In genomic region chr17:81189670-81190530, GRCh38 we compare ENCODE assay signal across 9 cellular contexts. TPM values are rescaled to one million over a fixed set of nuclear protein-coding genes. Genes with fewer than 3 reads are reported as not detected.
DNase-seq lines count a peak whose midpoint lies in the region; ATAC-seq, FAIRE-seq and TF ChIP-seq lines count a peak whose summit lies in the region.
"Had no signal": no experiment of that assay in that cellular context is flagged by ENCODE, and none has a peak within 500 bp of the region (broad histone marks: within the 10 kb centered on the region; RNA-seq: fewer than 3 reads in every experiment).

No MANE protein-coding gene starts in this region.

- TF ChIP-seq POLR2A in uterus (IDR thresholded peaks at IDR 0.05): no peak

- no peak overlapping the region for H3K9ac ChIP-seq in kidney (ENCODE audit: low read length in 2 of 2)

- no peak for FAIRE-seq in kidney (lab: Jason Lieb, UNC)

- TF ChIP-seq CTCF in BE2C (IDR thresholded peaks at IDR 0.05; ENCODE audit: low read depth, low read length) (0 out of 2 replicates have a peak, but pooled peaks have one; percentile 9), RWPE1 (conservative IDR thresholded peaks at IDR 0.05; ENCODE audit: low read depth) (no peak), kidney (IDR thresholded peaks at IDR 0.05; ENCODE audit: borderline replicate concordance, extremely low read depth, insufficient read depth) (peak; percentile 9), uterus (IDR thresholded peaks at IDR 0.05) (no peak)

- CTCF ChIA-PET in RWPE1 (lab: Yijun Ruan, JAX): interaction anchor here (0.6 to 0.9 kb wide), 2 partner anchors 11 to 72 kb away, joined by 3 to 4 read pairs; no protein-coding TSS in a partner anchor

- DNase-seq in BE2C: no peak
- DNase-seq in RWPE1 (ENCODE audit: low spot score): no peak
- no peak for DNase-seq in kidney
- DNase-seq in NCI-H748 (lab: John Stamatoyannopoulos, UW; ENCODE audit: unreplicated experiment): no peak
- no peak for DNase-seq in uterus
- DNase-seq: Calu3; NCI-H524 treated with DMSO at 0.1 percent for 48 hours; stimulated activated CD4-positive, alpha-beta T cell treated with anti-CD3 and anti-CD28 coated beads, Interleukin-4, amount 100 ng/mL, for 24 hours had no signal

- no peaks in the 10 kb centered on the region for H3K9me3 ChIP-seq in BE2C
- H3K9me3 ChIP-seq in kidney (ENCODE audit: control insufficient read depth in 1 of 2, low read length in 2 of 2): no peaks in the 10 kb centered on the region
- no peaks in the 10 kb centered on the region for H3K9me3 ChIP-seq in uterus

- peaks cover 10% of the 10 kb centered on the region for H3K36me3 ChIP-seq in BE2C
- H3K36me3 ChIP-seq in kidney (ENCODE audit: control insufficient read depth in 1 of 2, insufficient read depth in 2 of 2, low read length in 2 of 2): no peaks in the 10 kb centered on the region
- H3K36me3 ChIP-seq in uterus: no peaks in the 10 kb centered on the region

- intact Hi-C loops in kidney (cut with DNase I): no loop called here
- intact Hi-C loops in uterus (cut with DNase I; ENCODE audit: low total_unique reads): no loop called here

- H3K4me3 ChIP-seq in BE2C (ENCODE audit: low read depth, low read length): no peak overlapping the region
- H3K4me3 ChIP-seq in kidney (ENCODE audit: low read length in 2 of 2): no peak overlapping the region
- H3K4me3 ChIP-seq in uterus: no peak overlapping the region

- H3K27ac ChIP-seq in RWPE1 (0 out of 2 replicates have a peak overlapping the region, but pooled peaks have one; percentile 7), kidney (ENCODE audit: low read depth in 2 of 2, low read length in 2 of 2) (no peak overlapping the region), uterus (no peak overlapping the region)

- no peaks in the 10 kb centered on the region for H3K27me3 ChIP-seq in BE2C
- no peaks in the 10 kb centered on the region for H3K27me3 ChIP-seq in uterus

- peaks cover 13% of the 10 kb centered on the region for H3K4me1 ChIP-seq in BE2C
- H3K4me1 ChIP-seq in kidney (ENCODE audit: control insufficient read depth in 1 of 2, insufficient read depth in 1 of 2, low read depth in 1 of 2, low read length in 2 of 2): no peaks in the 10 kb centered on the region
- H3K4me1 ChIP-seq in uterus: no peaks in the 10 kb centered on the region

- ATAC-seq in GM21825 (IDR thresholded peaks at IDR 0.05; ENCODE audit: unreplicated experiment): no peak

- POLR2A ChIA-PET in RWPE1 (lab: Yijun Ruan, JAX; ENCODE audit: low non-redundant PET): no interaction called here

RNA-seq across cellular contexts. Expression of gene AATK, which starts 23.9 kb away (rescaled TPM):
- polyA plus RNA-seq in BE2C (2012; ENCODE audit: insufficient read depth, insufficient read length, low read depth): 7.5 TPM
- total RNA-seq in kidney (4.2 TPM), uterus (1 to 10 TPM in 2 of 4 donors, under 1 TPM in 2; 0.51 to 5.9 (median 3.0) TPM)
- 0.65 TPM for polyA plus RNA-seq in kidney (ENCODE audit: insufficient read depth, low read depth, low replicate concordance)
- total RNA-seq: Calu3 had no signal

RNA-seq across cellular contexts. Expression of gene PVALEF, which starts 24.6 kb away (rescaled TPM):
- not detected for polyA plus RNA-seq in BE2C (2012; ENCODE audit: insufficient read depth, insufficient read length, low read depth)
- total RNA-seq in kidney (not detected), uterus (not detected)
- not detected for polyA plus RNA-seq in kidney (ENCODE audit: insufficient read depth, low read depth, low replicate concordance)
- total RNA-seq: Calu3 had no signal

RNA-seq across cellular contexts. Expression of gene CEP131, which starts 32.9 kb away (rescaled TPM):
- 25.5 TPM for polyA plus RNA-seq in BE2C (2012; ENCODE audit: insufficient read depth, insufficient read length, low read depth)
- 7.5 TPM for total RNA-seq in kidney
- polyA plus RNA-seq in kidney (ENCODE audit: insufficient read depth, low read depth, low replicate concordance): 6.9 TPM
- 10 to 100 TPM in 2 of 4 donors, 1 to 10 TPM in 2; 2.9 to 13.3 (median 10.0) TPM for total RNA-seq in uterus

RNA-seq across cellular contexts. Expression of gene TEPSIN, which starts 49.0 kb away (rescaled TPM):
- polyA plus RNA-seq in BE2C (2012; ENCODE audit: insufficient read depth, insufficient read length, low read depth): 43.8 TPM
- 42.8 TPM for total RNA-seq in kidney
- 13.9 TPM for polyA plus RNA-seq in kidney (ENCODE audit: insufficient read depth, low read depth, low replicate concordance)
- total RNA-seq in uterus: 10 to 100 TPM in 2 of 4 donors, 1 to 10 TPM in 1, not detected in 1; 6.4 to 31.2 (median 22.6) TPM

RNA-seq across cellular contexts. Expression of gene NDUFAF8, which starts 49.2 kb away (rescaled TPM):
- 287 TPM for polyA plus RNA-seq in BE2C (2012; ENCODE audit: insufficient read depth, insufficient read length, low read depth)
- total RNA-seq in kidney: 38.6 TPM
- polyA plus RNA-seq in kidney (ENCODE audit: insufficient read depth, low read depth, low replicate concordance): 134 TPM
- total RNA-seq in uterus: 10 to 100 TPM in 1 of 4 donors, 1 to 10 TPM in 3; 1.8 to 31.9 (median 6.7) TPM

Comparison
In these comparisons a context has a peak if more than half of its experiments do, and no peak if none do; other contexts are left out.
1. CTCF ChIP-seq: peak in BE2C (single experiment) and kidney (single experiment); none in RWPE1 (single experiment) and uterus (0 of 4).